In genomic region chr1:2133039-2133878, GRCh38 we compare ENCODE assay signal across 8 cellular contexts.
A peak's percentile ranks its signal among the peaks of the same experiment; 100 is the strongest.
DNase-seq lines count a peak whose midpoint lies in the region; ATAC-seq and TF ChIP-seq lines count a peak whose summit lies in the region.

No MANE protein-coding gene starts in this region.

- H3K4me2 ChIP-seq in OCI-LY7 (ENCODE audit: low read length): peak overlapping the region; percentile 81

- H3K4me1 ChIP-seq in OCI-LY7 (ENCODE audit: insufficient read depth, low read length, poor library complexity, severe bottlenecking): peaks cover 7% of the 10 kb centered on the region
- peaks cover 22 to 43% of the 10 kb centered on the region in 2 donors for H3K4me1 ChIP-seq in mucosa of rectum (ENCODE audit: control insufficient read depth in 2 of 2, insufficient read depth in 2 of 2, low read length in 2 of 2)

- intact Hi-C loops in OCI-LY7 (cut with micrococcal nuclease; ENCODE audit: unreplicated experiment): loop anchor here (2.0 kb wide), 1 partner anchor 214 kb away; the partner anchor contains the start of gene TMEM52

- POLR2A ChIA-PET in OCI-LY7 (lab: Charles Lee): interaction anchor here (0.7 kb wide), 1 partner anchor 19 kb away, joined by 3 read pairs; no protein-coding TSS in a partner anchor

- no peaks in the 10 kb centered on the region for H3K9me2 ChIP-seq in OCI-LY7 (ENCODE audit: insufficient read depth, low read length)

- DNase-seq in AML-193 (lab: John Stamatoyannopoulos, UW): peak; percentile 74 to 81
- peak; percentile 98 for DNase-seq in OCI-LY7 (ENCODE audit: low spot score)
- peak; percentile 97 for DNase-seq in activated T-cell treated with anti-CD3 and anti-CD28 coated beads for 48 hours (ENCODE audit: low read depth)
- peak; percentile 91 to 97 for DNase-seq in erythroblast (lab: John Stamatoyannopoulos, UW)
- peak; percentile 93 for DNase-seq in stimulated activated CD8-positive, alpha-beta memory T cell treated with anti-CD3 and anti-CD28 coated beads, Interleukin-4, amount 100 ng/mL, for 24 hours (ENCODE audit: low read depth)

- peak; percentile 88 for ATAC-seq in GM19395 (IDR thresholded peaks at IDR 0.05; ENCODE audit: unreplicated experiment)
- peak; percentile 84 for ATAC-seq in HG03520 (IDR thresholded peaks at IDR 0.05; ENCODE audit: unreplicated experiment)

- H3K79me2 ChIP-seq in OCI-LY7 (ENCODE audit: insufficient read depth, low read depth, low read length): no peaks in the 10 kb centered on the region

- 0 out of 2 replicates have a peak overlapping the region, but pooled peaks have one; percentile 21 for H2AFZ ChIP-seq in OCI-LY7 (ENCODE audit: low read length)

- H3K27ac ChIP-seq in OCI-LY7 (ENCODE audit: low read depth, low read length, poor library complexity, severe bottlenecking) (no peak overlapping the region), mucosa of rectum (ENCODE audit: low read depth in 2 of 2, low read length in 2 of 2) (peak overlapping the region; percentile 71 to 88)

- H3K4me3 ChIP-seq in OCI-LY7 (ENCODE audit: low read depth, low read length, poor library complexity, severe bottlenecking) (peak overlapping the region; percentile 63), mucosa of rectum (ENCODE audit: low read length in 2 of 2) (peak overlapping the region; percentile 66 to 76)

- no peak for TF ChIP-seq POLR2A in erythroblast (IDR thresholded peaks at IDR 0.05; ENCODE audit: low read length)

- no peaks in the 10 kb centered on the region for H4K20me1 ChIP-seq in OCI-LY7 (ENCODE audit: insufficient read depth, low read length)

- CTCF ChIA-PET in OCI-LY7 (lab: Charles Lee; ENCODE audit: unreplicated experiment): interaction anchor here (0.5 to 1.0 kb wide), 5 partner anchors 9 to 349 kb away, joined by 3 to 6 read pairs (median 4); no protein-coding TSS in a partner anchor

- H3K27me3 ChIP-seq in mucosa of rectum (ENCODE audit: control insufficient read depth in 2 of 2, insufficient read depth in 2 of 2, low read length in 2 of 2): no peaks in the 10 kb centered on the region

- H3K36me3 ChIP-seq in OCI-LY7 (ENCODE audit: insufficient read depth, low read length): no peaks in the 10 kb centered on the region
- peaks cover 0 to 2% of the 10 kb centered on the region in 2 donors for H3K36me3 ChIP-seq in mucosa of rectum (ENCODE audit: control insufficient read depth in 2 of 2, insufficient read depth in 2 of 2, low read length in 2 of 2)

- H3K9ac ChIP-seq in mucosa of rectum (ENCODE audit: low read depth in 1 of 2, low read length in 2 of 2): peak overlapping the region; percentile 70 to 72

- no peak for TF ChIP-seq CTCF in OCI-LY7 (conservative IDR thresholded peaks at IDR 0.05; ENCODE audit: low read length)

- BruUV-seq in OCI-LY7 (replicated peaks; lab: Mats Ljungman, UMichigan): no TSS peak

- no peaks in the 10 kb centered on the region for H3K9me3 ChIP-seq in OCI-LY7 (ENCODE audit: low read length)
- no peaks in the 10 kb centered on the region for H3K9me3 ChIP-seq in mucosa of rectum (ENCODE audit: control insufficient read depth in 2 of 2, low read length in 2 of 2)
